1 cellular context compared by ENCODE assay signal in genomic region chr7:17206354-17206905, GRCh38.
TF ChIP-seq lines count a peak whose summit lies in the region.

No MANE protein-coding gene starts in this region.

TF ChIP-seq in GM12878, 131 proteins besides CTCF, POLR2A, EP300 and RAD21 (continued from another document):
- TF ChIP-seq FOXM1 (IDR thresholded peaks at IDR 0.05; ENCODE audit: low read depth, low read length) = no peak
- no peak for TF ChIP-seq JUNB (IDR thresholded peaks at IDR 0.05)
- TF ChIP-seq MTA3 (IDR thresholded peaks at IDR 0.05; ENCODE audit: borderline replicate concordance, low read length) = no peak
- TF ChIP-seq BHLHE40 (IDR thresholded peaks at IDR 0.05; ENCODE audit: borderline replicate concordance in 1 of 2, low read depth in 2 of 2, low read length in 1 of 2) = 0 out of 4 replicates have a peak, but pooled peaks of 1 of the 2 experiments have one; percentile 6
- no peak for TF ChIP-seq CEBPZ (IDR thresholded peaks at IDR 0.05; ENCODE audit: low read depth, low read length)
- no peak for TF ChIP-seq ZNF592 (IDR thresholded peaks at IDR 0.05)
- no peak for TF ChIP-seq POLR2AphosphoS2 (IDR thresholded peaks at IDR 0.05; ENCODE audit: low read depth, low read length)
- no peak for TF ChIP-seq PKNOX1 (IDR thresholded peaks at IDR 0.05)
TF ChIP-seq in GM12878: peak in this region for 5.
